Comparison of ENCODE assay signal across 8 cellular contexts in the genomic region with DNA sequence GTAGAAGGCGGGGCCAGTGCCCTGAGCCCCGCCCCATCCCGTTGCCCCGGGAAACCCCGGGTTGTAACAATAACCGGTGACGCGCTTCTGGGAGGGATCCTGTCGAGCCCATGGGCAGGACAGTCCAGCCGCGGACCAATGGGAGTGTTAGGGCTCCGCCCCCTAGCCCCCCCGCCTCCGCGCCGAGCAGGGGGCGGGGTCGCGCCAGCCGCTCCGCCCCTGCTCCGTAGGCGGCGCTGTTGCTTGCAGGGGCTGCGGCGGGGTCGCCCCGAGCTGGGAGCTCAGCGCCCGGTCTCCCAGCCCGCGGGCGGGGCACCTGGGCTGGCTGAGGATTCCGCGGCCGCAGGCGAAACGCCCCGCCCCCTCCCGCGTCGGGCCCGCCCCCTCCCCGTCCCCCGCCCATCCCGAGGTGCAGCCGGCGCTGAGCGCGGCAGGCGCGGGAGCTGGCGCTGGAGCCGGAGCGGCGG. TPM values are rescaled to one million over a fixed set of nuclear protein-coding genes. Genes with fewer than 3 reads are reported as not detected.
DNase-seq lines count a peak whose midpoint lies in the region; ATAC-seq and TF ChIP-seq lines count a peak whose summit lies in the region.

A gene (plus strand): TSS at position 407 of the 467 bp plus-strand sequence.

- H3K36me3 Mint-ChIP-seq in T-cell = no peaks in the 10 kb centered on the region

- no peaks in the 10 kb centered on the region for H3K36me3 ChIP-seq in upper lobe of left lung

- H3K4me3 Mint-ChIP-seq in T-cell = peak within 1 kb of the TSS; percentile 68 to 77 (median 74)

- peak in 1 of 4 donors; percentile 5 for TF ChIP-seq POLR2A in upper lobe of left lung (IDR thresholded peaks at IDR 0.05)

- H3K4me1 Mint-ChIP-seq in T-cell = peaks cover 12 to 28% (median 20%) of the 10 kb centered on the region in 3 donors

- no peaks in the 10 kb centered on the region for H3K9me3 Mint-ChIP-seq in T-cell

- ATAC-seq in HG02840 (IDR thresholded peaks at IDR 0.05; ENCODE audit: low FRiP score, unreplicated experiment) = peak; percentile 90
- peak; percentile 88 to 90 (median 90) for ATAC-seq in T-cell (replicated peaks in 1 of 4)
- peak; percentile 91 to 92 for ATAC-seq in left cardiac atrium
- peak; percentile 96 to 97 for ATAC-seq in upper lobe of left lung (ENCODE audit: low FRiP score in 2 of 2)

- intact Hi-C loops in left cardiac atrium (cut with DNase I) (no loop called here), posterior cingulate gyrus (cut with DNase I) (loop anchor here (5.0 kb wide), 1 partner anchor 56 kb away; no protein-coding TSS in a partner anchor)

- H3K27ac ChIP-seq in upper lobe of left lung = peak within 1 kb of the TSS; percentile 35 to 74 (median 54)

- no peaks in the 10 kb centered on the region for H3K9me3 ChIP-seq in upper lobe of left lung

- H3K27me3 ChIP-seq in upper lobe of left lung = peaks cover 0 to 20% (median 10%) of the 10 kb centered on the region in 4 donors

- DNase-seq in GM12864 (ENCODE audit: low read depth) (peak; percentile 72), NCI-H1417 treated with DMSO at 0.1 percent for 48 hours (lab: John Stamatoyannopoulos, UW) (peak; percentile 82), T-cell (peak; percentile 79 to 93 (median 88)), amniotic stem cell (lab: John Stamatoyannopoulos, UW) (peak; percentile 94), left cardiac atrium (peak; percentile 99), posterior cingulate gyrus (peak; percentile 94 to 100 (median 99)), upper lobe of left lung (peak; percentile 99 to 100)

- peaks cover 21 to 37% (median 28%) of the 10 kb centered on the region in 4 donors for H3K4me1 ChIP-seq in upper lobe of left lung

- H3K4me3 ChIP-seq in GM12864 (ENCODE audit: low read depth, low read length) = peak within 1 kb of the TSS; percentile 55
- peak within 1 kb of the TSS; percentile 51 to 79 (median 76) for H3K4me3 ChIP-seq in upper lobe of left lung

- POLR2A ChIA-PET in T-cell (lab: Charles Lee) = interaction anchor here in 1 of 2 donors (1.2 kb wide), 1 partner anchor 120 kb away, joined by 6 read pairs; no protein-coding TSS in a partner anchor

- H3K27me3 Mint-ChIP-seq in T-cell = peaks cover 5 to 27% of the 10 kb centered on the region in 2 donors

- peak; percentile 6 for TF ChIP-seq CTCF in GM12864 (IDR thresholded peaks at IDR 0.05; ENCODE audit: low read depth, low read length, missing control alignments)
- peak; percentile 32 to 80 (median 60) for TF ChIP-seq CTCF in upper lobe of left lung (IDR thresholded peaks at IDR 0.05)

- H3K27ac Mint-ChIP-seq in T-cell = peak within 1 kb of the TSS in 1 of 2 donors; percentile 61

- no peak for TF ChIP-seq EP300 in upper lobe of left lung (IDR thresholded peaks at IDR 0.05)

- WGBS in upper lobe of left lung, 2 donors = 0 to 1% methylated on average over 6 to 22 of the region's 56 CpGs

- CTCF ChIA-PET in T-cell (lab: Charles Lee) = interaction anchor here in 1 of 2 donors (0.5 to 0.6 kb wide), 3 partner anchors 220 to 1873 kb away, joined by 3 read pairs; no protein-coding TSS in a partner anchor

RNA-seq across cellular contexts. Expression of the gene that starts here (rescaled TPM):
- total RNA-seq in T-cell (under 1 TPM in 3 of 5 donors, not detected in 2; 0.13 to 0.70 (median 0.63) TPM), left cardiac atrium (1 to 10 TPM; 1.8 to 2.9 TPM), upper lobe of left lung (1 to 10 TPM in 2 of 6 donors, under 1 TPM in 4; 0.31 to 1.2 (median 0.79) TPM)

Comparison
In these comparisons a context has a peak if more than half of its experiments do, and no peak if none do; other contexts are left out.
1. Peak in every context shown above with its lines: DNase-seq, ATAC-seq, H3K4me3 ChIP-seq and H3K27ac ChIP-seq.
2. Peak in DNase-seq and ATAC-seq in T-cell; RNA of the gene not detected or under 1 TPM.